ENCODE assay signal across 14 cellular contexts in the genomic region with DNA sequence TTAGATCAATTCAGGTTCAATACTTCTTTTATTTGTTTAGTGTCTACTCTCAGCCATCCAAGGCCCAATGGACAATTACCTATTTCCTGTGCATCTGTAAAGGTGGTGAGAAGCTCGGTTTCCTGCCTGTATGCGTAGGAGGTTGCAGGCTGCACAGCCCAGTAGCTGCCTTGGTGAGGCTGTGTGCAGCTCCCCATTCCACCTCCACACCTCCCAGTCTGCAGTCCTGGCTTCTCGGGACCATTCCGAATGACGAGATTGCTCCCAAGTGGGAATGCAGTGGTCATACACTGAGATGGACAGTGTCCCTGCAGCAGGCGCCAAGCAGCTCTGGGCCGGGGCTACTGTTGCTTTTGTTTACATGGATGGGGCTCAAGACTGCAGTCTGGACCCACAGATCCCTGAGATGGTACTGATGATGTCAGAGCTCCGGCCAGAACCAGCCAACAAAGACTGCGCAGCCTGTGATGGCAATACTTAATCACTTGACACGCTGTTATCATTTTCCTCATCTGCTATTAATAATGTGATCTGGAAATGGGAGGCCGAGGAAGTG.
DNase-seq lines count a peak whose midpoint lies in the region; ATAC-seq lines count a peak whose summit lies in the region.
"Had no signal": no experiment of that assay in that cellular context is flagged by ENCODE, and none has a peak within 500 bp of the region (broad histone marks: within the 10 kb centered on the region; RNA-seq: fewer than 3 reads in every experiment).

No MANE protein-coding gene starts in this region.

- H3K27ac Mint-ChIP-seq in activated T-helper 17 cell treated with anti-CD3 and anti-CD28 coated beads, Interleukin-2, amount 50 U/mL, for 72 hours = no peak overlapping the region
- H3K27ac Mint-ChIP-seq in stimulated activated naive B cell treated with anti-CD40 and anti-IgM and Interleukin-4, amounts not matched to agents 10 μg/mL and 1 μg/mL and 100 μg/mL, for 72 hours = no peak overlapping the region
- H3K27ac Mint-ChIP-seq: CD4-positive, alpha-beta memory T cell had no signal

- no peaks in the 10 kb centered on the region for H3K27me3 Mint-ChIP-seq in activated T-helper 17 cell treated with anti-CD3 and anti-CD28 coated beads, Interleukin-2, amount 50 U/mL, for 72 hours
- H3K27me3 Mint-ChIP-seq in stimulated activated naive B cell treated with anti-CD40 and anti-IgM and Interleukin-4, amounts not matched to agents 10 μg/mL and 1 μg/mL and 100 μg/mL, for 72 hours = no peaks in the 10 kb centered on the region
- H3K27me3 Mint-ChIP-seq: CD4-positive, alpha-beta memory T cell had no signal

- DNase-seq in Daoy (ENCODE audit: low read depth) (peak; percentile 43), NCI-H748 treated with DMSO at 0.1 percent for 48 hours (lab: John Stamatoyannopoulos, UW) (peak; percentile 49), islet precursor cell (peak; percentile 33), pons (ENCODE audit: low spot score) (peak; percentile 41), ureter (ENCODE audit: low spot score) (no peak)
- no peak for DNase-seq in stimulated activated naive B cell treated with anti-CD40 and anti-IgM and Interleukin-4, amounts not matched to agents 10 μg/mL and 1 μg/mL and 100 μg/mL, for 72 hours
- DNase-seq: Calu3; CD4-positive, alpha-beta memory T cell; KG1; NCI-H1417 treated with DMSO at 0.1 percent for 48 hours; SJCRH30 had no signal

- ATAC-seq in activated T-helper 17 cell treated with anti-CD3 and anti-CD28 coated beads, Interleukin-2, amount 50 U/mL, for 72 hours (replicated peaks) = no peak
- ATAC-seq in stimulated activated naive B cell treated with anti-CD40 and anti-IgM and Interleukin-4, amounts not matched to agents 10 μg/mL and 1 μg/mL and 100 μg/mL, for 72 hours (replicated peaks) = no peak
- ATAC-seq: A549, Panc1 had no signal

- no peaks in the 10 kb centered on the region for H3K9me3 Mint-ChIP-seq in activated T-helper 17 cell treated with anti-CD3 and anti-CD28 coated beads, Interleukin-2, amount 50 U/mL, for 72 hours
- H3K9me3 Mint-ChIP-seq in stimulated activated naive B cell treated with anti-CD40 and anti-IgM and Interleukin-4, amounts not matched to agents 10 μg/mL and 1 μg/mL and 100 μg/mL, for 72 hours = peaks cover 2 to 4% of the 10 kb centered on the region in 2 donors

- no peak overlapping the region for H3K4me3 Mint-ChIP-seq in activated T-helper 17 cell treated with anti-CD3 and anti-CD28 coated beads, Interleukin-2, amount 50 U/mL, for 72 hours
- H3K4me3 Mint-ChIP-seq in stimulated activated naive B cell treated with anti-CD40 and anti-IgM and Interleukin-4, amounts not matched to agents 10 μg/mL and 1 μg/mL and 100 μg/mL, for 72 hours = no peak overlapping the region
- H3K4me3 Mint-ChIP-seq: CD4-positive, alpha-beta memory T cell had no signal

- H3K36me3 Mint-ChIP-seq in activated T-helper 17 cell treated with anti-CD3 and anti-CD28 coated beads, Interleukin-2, amount 50 U/mL, for 72 hours (ENCODE audit: low read depth) = no peaks in the 10 kb centered on the region
- no peaks in the 10 kb centered on the region for H3K36me3 Mint-ChIP-seq in stimulated activated naive B cell treated with anti-CD40 and anti-IgM and Interleukin-4, amounts not matched to agents 10 μg/mL and 1 μg/mL and 100 μg/mL, for 72 hours
- H3K36me3 Mint-ChIP-seq: CD4-positive, alpha-beta memory T cell had no signal

- H3K4me1 Mint-ChIP-seq in activated T-helper 17 cell treated with anti-CD3 and anti-CD28 coated beads, Interleukin-2, amount 50 U/mL, for 72 hours = no peaks in the 10 kb centered on the region
- no peaks in the 10 kb centered on the region for H3K4me1 Mint-ChIP-seq in stimulated activated naive B cell treated with anti-CD40 and anti-IgM and Interleukin-4, amounts not matched to agents 10 μg/mL and 1 μg/mL and 100 μg/mL, for 72 hours
- H3K4me1 Mint-ChIP-seq: CD4-positive, alpha-beta memory T cell had no signal

Comparison
In these comparisons a context has a peak if more than half of its experiments do, and no peak if none do; other contexts are left out.
1. DNase-seq: peak in Daoy (single experiment), NCI-H748 treated with DMSO at 0.1 percent for 48 hours (single experiment), islet precursor cell (single experiment) and pons (single experiment); none in stimulated activated naive B cell treated with anti-CD40 and anti-IgM and Interleukin-4, amounts not matched to agents 10 μg/mL and 1 μg/mL and 100 μg/mL, for 72 hours (single experiment) and ureter (single experiment).